Comparison of ENCODE assay signal across 10 cellular contexts in the genomic region with DNA sequence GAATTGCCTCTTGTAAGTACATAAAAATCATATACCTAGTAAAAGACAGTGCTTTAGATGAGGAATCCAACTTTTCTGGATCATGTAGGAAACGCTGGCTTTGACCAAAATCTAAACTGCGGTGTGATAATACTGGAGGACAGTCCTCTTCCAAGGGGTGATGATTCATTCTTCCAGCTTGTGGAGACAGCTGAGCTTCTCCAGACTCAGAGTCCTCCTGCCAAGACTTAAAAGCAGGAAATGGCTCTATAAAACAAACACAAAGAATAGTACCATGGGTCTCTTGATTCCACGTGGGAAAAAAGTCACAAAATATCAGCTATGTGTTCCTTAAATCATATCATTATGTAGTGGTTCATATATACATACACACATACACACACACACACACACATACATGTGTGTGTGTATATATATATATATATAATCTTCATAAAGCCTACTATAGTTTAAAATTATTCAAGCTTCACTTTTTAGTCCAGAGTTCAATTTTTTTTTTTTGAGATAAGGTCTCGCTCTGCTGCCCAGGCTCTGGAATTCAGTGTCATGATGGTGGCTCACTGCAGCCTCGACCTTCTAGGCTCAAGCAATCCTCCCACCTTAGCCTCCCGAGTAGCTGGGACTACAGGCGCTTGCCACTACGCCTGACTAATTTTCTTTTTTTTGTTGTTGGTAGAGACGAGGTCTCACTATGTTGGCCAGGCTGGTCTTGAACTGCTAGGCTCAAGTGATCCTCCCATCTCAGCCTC.
DNase-seq lines count a peak whose midpoint lies in the region; ATAC-seq and TF ChIP-seq lines count a peak whose summit lies in the region.
"Had no signal": no experiment of that assay in that cellular context is flagged by ENCODE, and none has a peak within 500 bp of the region (broad histone marks: within the 10 kb centered on the region; RNA-seq: fewer than 3 reads in every experiment).

No MANE protein-coding gene starts in this region.

- H3K27me3 ChIP-seq in body of pancreas (no peaks in the 10 kb centered on the region), hepatocyte (no peaks in the 10 kb centered on the region), thoracic aorta (replicated peaks; ENCODE audit: insufficient read depth) (no peaks in the 10 kb centered on the region), PC-9 (ENCODE audit: insufficient read depth, low read depth) (no peaks in the 10 kb centered on the region)
- H3K27me3 ChIP-seq: Peyer's patch had no signal

- POLR2A ChIA-PET in activated CD8-positive, alpha-beta T cell treated with anti-CD3 and anti-CD28 coated beads, Interleukin-2, amount 10 ng/mL, durations not matched to agents 7 days and 5 days (lab: Charles Lee): no interaction called here
- POLR2A ChIA-PET in PC-9 (lab: Charles Lee; ENCODE audit: unreplicated experiment): interaction anchor here (0.6 to 0.7 kb wide), 2 partner anchors 26 to 100 kb away, joined by 4 to 23 read pairs; no protein-coding TSS in a partner anchor

- H3F3A ChIP-seq in PC-9 (ENCODE audit: insufficient read depth, low read depth): no peaks in the 10 kb centered on the region

- WGBS in body of pancreas, 2 donors: 79 to 82% methylated on average over 9 of the region's 9 CpGs
- WGBS in hepatocyte (ENCODE audit: low lambda C conversion rate, missing lambda C conversion rate): 61% methylated on average over 9 of the region's 9 CpGs

- H3K9me3 ChIP-seq in body of pancreas (no peaks in the 10 kb centered on the region), hepatocyte (ENCODE audit: low read depth) (no peaks in the 10 kb centered on the region), thoracic aorta (no peaks in the 10 kb centered on the region), PC-9 (ENCODE audit: insufficient read depth, low read depth) (no peaks in the 10 kb centered on the region)
- H3K9me3 ChIP-seq: Peyer's patch had no signal

- H4K20me1 ChIP-seq in hepatocyte (ENCODE audit: insufficient read depth, poor library complexity, severe bottlenecking) (no peaks in the 10 kb centered on the region), PC-9 (ENCODE audit: insufficient read depth) (0 out of 2 replicates have a peak, but pooled peaks cover 3% of the 10 kb centered on the region)

- no peak overlapping the region for H3K4me3 ChIP-seq in body of pancreas
- H3K4me3 ChIP-seq in hepatocyte: no peak overlapping the region
- H3K4me3 ChIP-seq in thoracic aorta: peak overlapping the region; percentile 26
- H3K4me3 ChIP-seq in PC-9: no peak overlapping the region
- H3K4me3 ChIP-seq: Peyer's patch had no signal

- no peaks in the 10 kb centered on the region for H3K27me3 Mint-ChIP-seq in activated CD8-positive, alpha-beta T cell treated with anti-CD3 and anti-CD28 coated beads, Interleukin-2, amount 10 ng/mL, durations not matched to agents 7 days and 5 days (ENCODE audit: low read depth)

- TF ChIP-seq CTCF in body of pancreas (IDR thresholded peaks at IDR 0.05): no peak
- no peak for TF ChIP-seq CTCF in hepatocyte (IDR thresholded peaks at IDR 0.05; ENCODE audit: poor library complexity)
- no peak for TF ChIP-seq CTCF in thoracic aorta (IDR thresholded peaks at IDR 0.05)
- TF ChIP-seq CTCF in PC-9 (conservative IDR thresholded peaks at IDR 0.05): no peak

- H3K9me2 ChIP-seq in hepatocyte (replicated peaks; ENCODE audit: insufficient read depth) (no peaks in the 10 kb centered on the region), PC-9 (ENCODE audit: insufficient read depth) (no peaks in the 10 kb centered on the region)

- H3K4me2 ChIP-seq in hepatocyte: peak overlapping the region; percentile 32
- no peak overlapping the region for H3K4me2 ChIP-seq in PC-9

- BruUV-seq in PC-9 (replicated peaks; lab: Mats Ljungman, UMichigan): no TSS peak

- H2AFZ ChIP-seq in hepatocyte (no peak overlapping the region), PC-9 (no peak overlapping the region)

- ATAC-seq in body of pancreas: peak; percentile 50
- peak; percentile 12 for ATAC-seq in thoracic aorta (ENCODE audit: insufficient number of reproducible peaks, low FRiP score, low read depth)
- no peak for ATAC-seq in activated CD8-positive, alpha-beta T cell treated with anti-CD3 and anti-CD28 coated beads, Interleukin-2, amount 10 ng/mL, durations not matched to agents 7 days and 5 days
- no peak for ATAC-seq in GM18861 (IDR thresholded peaks at IDR 0.05; ENCODE audit: unreplicated experiment)

- TF ChIP-seq POLR2A in body of pancreas (IDR thresholded peaks at IDR 0.05): no peak

- peaks cover 4% of the 10 kb centered on the region for H3K79me2 ChIP-seq in hepatocyte
- no peaks in the 10 kb centered on the region for H3K79me2 ChIP-seq in PC-9 (ENCODE audit: low read depth)

- CTCF ChIA-PET in activated CD8-positive, alpha-beta T cell treated with anti-CD3 and anti-CD28 coated beads, Interleukin-2, amount 10 ng/mL, durations not matched to agents 7 days and 5 days (lab: Charles Lee): interaction anchor here (1.2 to 1.5 kb wide), 3 partner anchors 59 to 175 kb away, joined by 3 to 4 read pairs (median 3); no protein-coding TSS in a partner anchor
- CTCF ChIA-PET in PC-9 (lab: Charles Lee): interaction anchor here (1.5 kb wide), 1 partner anchor 175 kb away, joined by 5 read pairs; no protein-coding TSS in a partner anchor

- H3K27ac Mint-ChIP-seq in activated CD8-positive, alpha-beta T cell treated with anti-CD3 and anti-CD28 coated beads, Interleukin-2, amount 10 ng/mL, durations not matched to agents 7 days and 5 days: no peak overlapping the region

- H3K36me3 ChIP-seq in body of pancreas (replicated peaks in 1 of 2; ENCODE audit: insufficient read depth in 1 of 2, low read depth in 2 of 2) (peaks cover 0 to under 1% of the 10 kb centered on the region in 2 donors), hepatocyte (replicated peaks; ENCODE audit: insufficient read depth, low read depth) (peaks cover 2% of the 10 kb centered on the region), thoracic aorta (peaks cover 20% of the 10 kb centered on the region), PC-9 (ENCODE audit: low read depth) (peaks cover 19% of the 10 kb centered on the region)

- intact Hi-C loops in body of pancreas (cut with DNase I): no loop called here
- intact Hi-C loops in PC-9 (cut with micrococcal nuclease; ENCODE audit: unreplicated experiment): no loop called here

- no peak overlapping the region for H3K27ac ChIP-seq in body of pancreas
- peak overlapping the region; percentile 61 for H3K27ac ChIP-seq in hepatocyte
- H3K27ac ChIP-seq in thoracic aorta: peak overlapping the region; percentile 77 to 79
- H3K27ac ChIP-seq in PC-9: no peak overlapping the region

- H3K36me3 Mint-ChIP-seq in activated CD8-positive, alpha-beta T cell treated with anti-CD3 and anti-CD28 coated beads, Interleukin-2, amount 10 ng/mL, durations not matched to agents 7 days and 5 days (ENCODE audit: low read depth): peaks cover 48% of the 10 kb centered on the region

- no peaks in the 10 kb centered on the region for H3K4me1 ChIP-seq in body of pancreas
- no peaks in the 10 kb centered on the region for H3K4me1 ChIP-seq in hepatocyte (ENCODE audit: insufficient read depth)
- peaks cover 5 to 29% of the 10 kb centered on the region in 2 donors for H3K4me1 ChIP-seq in thoracic aorta (ENCODE audit: control insufficient read depth in 1 of 2, low read depth in 2 of 2)
- no peaks in the 10 kb centered on the region for H3K4me1 ChIP-seq in PC-9 (replicated peaks; ENCODE audit: insufficient read depth)
- H3K4me1 ChIP-seq: Peyer's patch had no signal

- no peaks in the 10 kb centered on the region for H3K9me3 Mint-ChIP-seq in activated CD8-positive, alpha-beta T cell treated with anti-CD3 and anti-CD28 coated beads, Interleukin-2, amount 10 ng/mL, durations not matched to agents 7 days and 5 days (ENCODE audit: insufficient read depth)

- peak; percentile 0 for DNase-seq in HS-27A (ENCODE audit: low read depth)
- DNase-seq in body of pancreas: peak in 1 of 4 donors; percentile 16
- peak; percentile 74 for DNase-seq in hepatocyte (ENCODE audit: low spot score)
- peak; percentile 7 for DNase-seq in thoracic aorta (ENCODE audit: low spot score)
- no peak for DNase-seq in activated CD8-positive, alpha-beta T cell treated with anti-CD3 and anti-CD28 coated beads, Interleukin-2, amount 10 ng/mL, durations not matched to agents 7 days and 5 days
- no peak for DNase-seq in PC-9
- no peak for DNase-seq in germinal center (ENCODE audit: low spot score)
- DNase-seq: activated effector memory CD4-positive, alpha-beta T cell treated with anti-CD3 and anti-CD28 coated beads, Interleukin-2, amount 50 U/mL, for 16 hours; Peyer's patch had no signal

- peaks cover 2% of the 10 kb centered on the region for H3K4me1 Mint-ChIP-seq in activated CD8-positive, alpha-beta T cell treated with anti-CD3 and anti-CD28 coated beads, Interleukin-2, amount 10 ng/mL, durations not matched to agents 7 days and 5 days (ENCODE audit: low read depth)

- no peak overlapping the region for H3K4me3 Mint-ChIP-seq in activated CD8-positive, alpha-beta T cell treated with anti-CD3 and anti-CD28 coated beads, Interleukin-2, amount 10 ng/mL, durations not matched to agents 7 days and 5 days

Comparison
In these comparisons a context has a peak if more than half of its experiments do, and no peak if none do; other contexts are left out.
1. DNase-seq: peak in HS-27A (single experiment), hepatocyte (single experiment) and thoracic aorta (single experiment); none in activated CD8-positive, alpha-beta T cell treated with anti-CD3 and anti-CD28 coated beads, Interleukin-2, amount 10 ng/mL, durations not matched to agents 7 days and 5 days (single experiment), PC-9 (0 of 2) and germinal center (single experiment).
2. ATAC-seq: peak in body of pancreas (single experiment) and thoracic aorta (single experiment); none in activated CD8-positive, alpha-beta T cell treated with anti-CD3 and anti-CD28 coated beads, Interleukin-2, amount 10 ng/mL, durations not matched to agents 7 days and 5 days (single experiment) and GM18861 (single experiment).
3. H3K27ac ChIP-seq: peak in hepatocyte (single experiment) and thoracic aorta (2 of 2); none in body of pancreas (0 of 4) and PC-9 (single experiment).